In the genomic region with DNA sequence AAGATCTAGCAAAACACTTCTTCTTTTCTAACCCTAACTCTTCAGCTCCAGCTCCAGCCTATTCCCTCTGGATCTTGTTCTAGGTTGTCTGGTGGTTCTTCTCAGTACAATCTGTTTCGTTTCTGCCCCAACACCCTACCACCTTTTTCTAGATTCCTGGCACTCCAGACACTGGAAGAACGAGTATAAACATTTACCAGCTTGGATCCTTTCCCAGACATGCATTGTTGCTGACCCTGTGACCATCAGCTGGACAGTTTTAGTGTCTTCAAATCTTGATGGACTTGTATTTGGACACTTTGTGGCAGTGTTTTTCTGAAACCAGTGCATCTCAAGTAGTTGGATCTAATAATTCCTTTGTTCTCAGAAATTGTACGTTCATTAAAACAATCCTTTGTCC, we compare ENCODE assay signal across 26 cellular contexts. TPM values are rescaled to one million over a fixed set of nuclear protein-coding genes. Genes with fewer than 3 reads are reported as not detected.
A peak's percentile ranks its signal among the peaks of the same experiment; 100 is the strongest.
DNase-seq lines count a peak whose midpoint lies in the region; ATAC-seq, FAIRE-seq and TF ChIP-seq lines count a peak whose summit lies in the region.
"Had no signal": no experiment of that assay in that cellular context is flagged by ENCODE, and none has a peak within 500 bp of the region (broad histone marks: within the 10 kb centered on the region; RNA-seq: fewer than 3 reads in every experiment).

No MANE protein-coding gene starts in this region.

- no peaks in the 10 kb centered on the region for H3K9me3 ChIP-seq in keratinocyte (ENCODE audit: control insufficient read depth, low read depth, low read length)
- no peaks in the 10 kb centered on the region for H3K9me3 ChIP-seq in CD8-positive, alpha-beta T cell (ENCODE audit: low read length)
- H3K9me3 ChIP-seq: MG63 had no signal

- no peaks in the 10 kb centered on the region for H3K79me2 ChIP-seq in keratinocyte (ENCODE audit: control insufficient read depth, insufficient read depth, low read length)

- no peaks in the 10 kb centered on the region for H3K4me1 ChIP-seq in keratinocyte (ENCODE audit: control insufficient read depth, extremely low read depth, insufficient read depth, low read length)
- H3K4me1 ChIP-seq in CD8-positive, alpha-beta T cell (ENCODE audit: insufficient read depth, low read length) = no peaks in the 10 kb centered on the region

- no peaks in the 10 kb centered on the region for H3K36me3 Mint-ChIP-seq in CD8-positive, alpha-beta T cell

- no peak overlapping the region for H3K9ac ChIP-seq in keratinocyte (ENCODE audit: control insufficient read depth, extremely low read depth, insufficient read depth, low read length)

- dilution Hi-C loops in keratinocyte (cut with MboI; ENCODE audit: extremely low pct_ligation_motif_present, low sequenced_read_pairs) = no loop called here

- H3K27me3 Mint-ChIP-seq in CD8-positive, alpha-beta T cell (ENCODE audit: low read depth) = peaks cover 16% of the 10 kb centered on the region

- H4K20me1 ChIP-seq in keratinocyte (ENCODE audit: control insufficient read depth, extremely low read depth, insufficient read depth, low read length) = no peaks in the 10 kb centered on the region

- H3K27ac ChIP-seq in keratinocyte (ENCODE audit: control insufficient read depth, insufficient read depth, low read length) = no peak overlapping the region
- no peak overlapping the region for H3K27ac ChIP-seq in CD8-positive, alpha-beta T cell (ENCODE audit: low read depth, low read length)
- H3K27ac ChIP-seq: HL-60 had no signal

- no peak overlapping the region for H3K27ac Mint-ChIP-seq in CD8-positive, alpha-beta T cell
- H3K27ac Mint-ChIP-seq: B cell; CD4-positive, alpha-beta T cell; GM23338 had no signal

- no peak overlapping the region for H3K4me3 ChIP-seq in keratinocyte (ENCODE audit: control insufficient read depth in 2 of 3, extremely low read depth in 1 of 3, insufficient read depth in 2 of 3, low read depth in 1 of 3, low read length in 3 of 3)
- no peak overlapping the region for H3K4me3 ChIP-seq in CD8-positive, alpha-beta T cell (ENCODE audit: low read depth, low read length)
- H3K4me3 ChIP-seq: GM23338, MG63 had no signal

- DNase-seq in EH (ENCODE audit: low read depth) (peak; percentile 3), M059J (ENCODE audit: low read depth) (peak; percentile 2), keratinocyte (ENCODE audit: low read depth, low spot score) (no peak), renal cortical epithelial cell (ENCODE audit: low read depth) (peak; percentile 66), NCI-H2171 treated with DMSO at 0.1 percent for 48 hours (lab: John Stamatoyannopoulos, UW) (no peak), RKO (ENCODE audit: low spot score) (no peak)
- DNase-seq in CD8-positive, alpha-beta T cell = no peak
- DNase-seq: CD4-positive, alpha-beta T cell; DMS79; KG1; MG63; NCI-H1092; NCI-H1694; NCI-H345; NCI-H526; NK-92 treated with Interleukin-12 subunit alpha and Interleukin-12 subunit beta, amount 100 ng/mL, for 24 hours; OCI-M1; RPMI8226; SIG-M5 had no signal

- POLR2A ChIA-PET in CD8-positive, alpha-beta T cell (lab: Charles Lee) = no interaction called here

- TF ChIP-seq CTCF in keratinocyte (optimal IDR thresholded peaks at IDR 0.05 in 1 of 3, IDR thresholded peaks at IDR 0.05 in 1 of 3, conservative IDR thresholded peaks at IDR 0.05 in 1 of 3; ENCODE audit: extremely low read depth in 1 of 3, insufficient read depth in 2 of 3, low read length in 3 of 3) = no peak
- no peak for TF ChIP-seq CTCF in CD8-positive, alpha-beta T cell (IDR thresholded peaks at IDR 0.05)

- CTCF ChIA-PET in CD8-positive, alpha-beta T cell (lab: Charles Lee) = interaction anchor here (0.6 kb wide), 1 partner anchor 721 kb away, joined by 6 read pairs; no protein-coding TSS in a partner anchor

- no peak overlapping the region for H3K4me3 Mint-ChIP-seq in CD8-positive, alpha-beta T cell
- H3K4me3 Mint-ChIP-seq: B cell; CD4-positive, alpha-beta T cell; GM23338 had no signal

- H3K9me1 ChIP-seq in keratinocyte (ENCODE audit: control insufficient read depth, extremely low read depth, insufficient read depth, low read length) = no peaks in the 10 kb centered on the region

- H3K4me1 Mint-ChIP-seq in CD8-positive, alpha-beta T cell (ENCODE audit: low read depth) = no peaks in the 10 kb centered on the region
- H3K4me1 Mint-ChIP-seq: B cell, GM23338 had no signal

- no peaks in the 10 kb centered on the region for H3K36me3 ChIP-seq in keratinocyte (ENCODE audit: control insufficient read depth in 2 of 2, extremely low read depth in 1 of 2, insufficient read depth in 2 of 2, low read length in 2 of 2)
- no peaks in the 10 kb centered on the region for H3K36me3 ChIP-seq in CD8-positive, alpha-beta T cell (ENCODE audit: insufficient read depth, low read length)
- H3K36me3 ChIP-seq: MG63 had no signal

- no peaks in the 10 kb centered on the region for H3K27me3 ChIP-seq in keratinocyte (ENCODE audit: control insufficient read depth, extremely low read depth, insufficient read depth, low read length)
- H3K27me3 ChIP-seq in CD8-positive, alpha-beta T cell (ENCODE audit: insufficient read depth, low read length) = no peaks in the 10 kb centered on the region
- H3K27me3 ChIP-seq: MG63 had no signal

- H3K9me3 Mint-ChIP-seq in CD8-positive, alpha-beta T cell = peaks cover 7% of the 10 kb centered on the region

- FAIRE-seq in keratinocyte (lab: Jason Lieb, UNC) = no peak
- FAIRE-seq: D721Med had no signal

- H3K4me2 ChIP-seq in keratinocyte (ENCODE audit: control insufficient read depth, extremely low read depth, insufficient read depth, low read depth, low read length) = no peak overlapping the region
- H3K4me2 ChIP-seq: GM23338 had no signal

- H2AFZ ChIP-seq in keratinocyte (ENCODE audit: control insufficient read depth, low read length) = peak overlapping the region; percentile 34
- H2AFZ ChIP-seq: GM23338 had no signal

- ATAC-seq in CD8-positive, alpha-beta T cell = no peak
- ATAC-seq: GM23338, HCT116 had no signal

- intact Hi-C loops in CD8-positive, alpha-beta T cell (cut with DNase I, micrococcal nuclease) = no loop called here

RNA-seq across cellular contexts. Expression of a gene that starts 30.6 kb away (rescaled TPM):
- total RNA-seq in M059J (2014; rRNA removed; shearing (Covaris generic)) = 0.02 TPM in 1 of 2 replicates, not detected in the other
- 0.01 TPM in 1 of 3 replicates, not detected in the others for polyA plus RNA-seq in keratinocyte
- polyA plus RNA-seq in keratinocyte (2011; ENCODE audit: low read depth) = not detected
- polyA plus RNA-seq in keratinocyte (2011; cell fraction: cytosol; rRNA removed) = not detected in 2 replicates
- polyA plus RNA-seq in keratinocyte (2011; cell fraction: nucleus; rRNA removed) = 0.01 TPM in 1 of 2 replicates, not detected in the other
- polyA plus RNA-seq in keratinocyte (2012; ENCODE audit: low replicate concordance) = 0.03 TPM in 1 of 2 replicates, not detected in the other
- not detected in 3 replicates for polyA minus RNA-seq in keratinocyte
- not detected for polyA minus RNA-seq in keratinocyte (2011; cell fraction: cytosol; rRNA and poly(A)+ RNA removed)
- polyA minus RNA-seq in keratinocyte (2011; cell fraction: nucleus; rRNA and poly(A)+ RNA removed) = not detected in 2 replicates
- total RNA-seq in renal cortical epithelial cell = 0.35 TPM in 1 of 2 replicates, not detected in the other
- total RNA-seq in CD8-positive, alpha-beta T cell = not detected
- total RNA-seq: CD4-positive, alpha-beta T cell; G401 had no signal
- polyA plus RNA-seq: AG04450 had no signal

Comparison
In these comparisons a context has a peak if more than half of its experiments do, and no peak if none do; other contexts are left out.
1. DNase-seq: peak in EH (single experiment), M059J (single experiment) and renal cortical epithelial cell (single experiment); none in keratinocyte (single experiment), NCI-H2171 treated with DMSO at 0.1 percent for 48 hours (single experiment), RKO (single experiment) and CD8-positive, alpha-beta T cell (0 of 7).